Comparison of ENCODE assay signal across 1 cellular context in the genomic region with DNA sequence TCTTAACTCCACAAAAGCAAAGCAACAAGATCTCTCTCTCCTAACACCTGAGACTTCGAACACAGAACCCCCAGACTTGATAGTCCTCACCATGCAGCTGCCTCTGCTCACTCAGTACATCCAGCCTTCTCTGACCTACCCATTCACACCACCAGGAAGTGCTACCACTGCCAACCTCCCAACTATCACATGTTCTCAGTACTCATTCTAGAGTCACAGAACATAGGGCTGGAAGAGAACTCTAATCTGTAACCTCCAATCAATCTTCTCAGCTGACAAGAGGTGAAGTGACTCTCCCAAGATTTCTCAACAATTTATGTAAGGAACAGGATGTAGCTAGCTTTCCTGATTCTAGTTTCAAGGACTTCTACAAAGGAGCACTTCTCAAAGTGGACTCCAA.
TF ChIP-seq lines count a peak whose summit lies in the region.

No MANE protein-coding gene starts in this region.

TF ChIP-seq in endothelial cell of umbilical vein, 7 proteins besides CTCF, POLR2A, EP300 and RAD21:
- no peak for TF ChIP-seq EZH2 (IDR thresholded peaks at IDR 0.05; ENCODE audit: borderline replicate concordance, low read depth, low read length, severe bottlenecking)
- TF ChIP-seq FOS (IDR thresholded peaks at IDR 0.05; ENCODE audit: borderline replicate concordance, insufficient read depth, low read length) = no peak
- no peak for TF ChIP-seq MYC (IDR thresholded peaks at IDR 0.05; ENCODE audit: low read depth, low read length)
- TF ChIP-seq, protein P1, sequence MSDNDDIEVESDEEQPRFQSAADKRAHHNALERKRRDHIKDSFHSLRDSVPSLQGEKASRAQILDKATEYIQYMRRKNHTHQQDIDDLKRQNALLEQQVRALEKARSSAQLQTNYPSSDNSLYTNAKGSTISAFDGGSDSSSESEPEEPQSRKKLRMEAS (IDR thresholded peaks at IDR 0.05; ENCODE audit: insufficient read depth, insufficient read length) = no peak
- no peak for TF ChIP-seq GATA2 (IDR thresholded peaks at IDR 0.05; ENCODE audit: insufficient read depth, insufficient read length, low read depth, low read length)
- no peak for TF ChIP-seq POLR2AphosphoS5 (IDR thresholded peaks at IDR 0.05; ENCODE audit: insufficient read depth, low read depth, low read length)
- TF ChIP-seq JUN (IDR thresholded peaks at IDR 0.05; ENCODE audit: borderline replicate concordance, insufficient read depth, insufficient read length, low read depth) = no peak
